8 cellular contexts compared by ENCODE assay signal in the genomic region with DNA sequence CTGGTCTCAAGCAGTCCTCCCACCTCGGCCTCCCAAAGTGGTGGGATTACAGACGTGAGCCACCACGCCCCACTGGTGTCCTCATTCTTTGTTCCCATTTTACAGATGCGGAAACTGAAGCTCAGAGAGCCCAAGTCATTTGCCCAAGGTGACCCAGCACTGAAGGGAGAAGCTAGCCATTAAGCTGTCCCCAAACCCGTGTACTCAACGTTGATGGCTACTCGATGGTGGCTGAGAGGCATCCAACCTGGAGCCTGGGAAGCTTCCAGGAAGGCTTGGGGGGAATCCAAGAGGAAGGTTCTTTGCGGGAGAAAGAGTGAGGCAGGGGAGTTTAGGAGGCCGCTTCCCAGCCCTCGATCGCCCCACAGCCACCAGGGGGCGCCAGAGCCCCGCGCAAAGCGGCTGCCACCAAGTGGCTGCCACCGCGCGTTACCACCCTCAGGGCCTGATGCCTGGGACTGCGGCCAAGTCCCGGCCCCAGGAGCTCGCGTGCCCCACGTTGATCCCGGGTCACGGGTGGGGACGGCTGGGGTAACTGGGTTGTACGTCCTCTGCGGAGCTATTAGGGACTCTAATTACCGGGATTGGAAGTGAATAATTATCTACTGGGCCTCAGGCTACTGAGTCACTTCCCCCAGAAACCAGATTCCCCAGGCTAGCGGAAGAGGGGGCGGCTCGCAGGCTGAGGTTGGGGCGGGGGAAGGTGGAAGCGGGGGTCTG. TPM values are rescaled to one million over a fixed set of nuclear protein-coding genes. Genes with fewer than 3 reads are reported as not detected.
DNase-seq lines count a peak whose midpoint lies in the region; ATAC-seq and TF ChIP-seq lines count a peak whose summit lies in the region.

No MANE protein-coding gene starts in this region.

- H3K27ac Mint-ChIP-seq in mesothelial cell of epicardium = no peak overlapping the region

- H3K27me3 Mint-ChIP-seq in mesothelial cell of epicardium (ENCODE audit: low read depth) = peaks cover 12% of the 10 kb centered on the region

- peak overlapping the region; percentile 55 for H3K4me3 Mint-ChIP-seq in mesothelial cell of epicardium

- in situ Hi-C loops in ACHN (cut with HindIII; ENCODE audit: low pct_ligation_motif_present, low pct_unique_long_range_greater_than_20kb, low sequenced_read_pairs) = no loop called here

- DNase-seq in ACHN = peak; percentile 90
- DNase-seq in NK-92 (lab: John Stamatoyannopoulos, UW; ENCODE audit: unreplicated experiment) = peak; percentile 7
- DNase-seq in activated CD8-positive, alpha-beta memory T cell treated with anti-CD3 and anti-CD28 coated beads for 4 hours (ENCODE audit: low read depth in 2 of 2) = peak; percentile 70 to 81
- DNase-seq in effector CD8-positive, alpha-beta T cell (lab: John Stamatoyannopoulos, UW) = peak; percentile 83
- peak; percentile 81 to 95 for DNase-seq in mesothelial cell of epicardium (ENCODE audit: low spot score in 2 of 2, unreplicated experiment in 2 of 2)
- DNase-seq in stimulated activated CD8-positive, alpha-beta memory T cell treated with anti-CD3 and anti-CD28 coated beads, Interleukin-15, amount 100 ng/mL, for 4 hours (ENCODE audit: low read depth in 2 of 2) = peak; percentile 68

- H3K9me3 Mint-ChIP-seq in mesothelial cell of epicardium = no peaks in the 10 kb centered on the region

- ATAC-seq in GM18867 (IDR thresholded peaks at IDR 0.05; ENCODE audit: unreplicated experiment) (peak; percentile 65), HG03520 (IDR thresholded peaks at IDR 0.05; ENCODE audit: unreplicated experiment) (peak; percentile 59)

- H3K4me1 Mint-ChIP-seq in mesothelial cell of epicardium = peaks cover 5% of the 10 kb centered on the region

- H3K36me3 Mint-ChIP-seq in mesothelial cell of epicardium = no peaks in the 10 kb centered on the region

- TF ChIP-seq CTCF in mesothelial cell of epicardium (IDR thresholded peaks at IDR 0.05; ENCODE audit: unreplicated experiment) = peak; percentile 95

RNA-seq across cellular contexts. Expression of gene SH2B3, which starts 8.8 kb away (rescaled TPM):
- total RNA-seq in mesothelial cell of epicardium = 1.6 to 2.1 TPM (median 1.7 TPM) in 3 replicates

RNA-seq across cellular contexts. Expression of gene PHETA1, which starts 28.0 kb away (rescaled TPM):
- total RNA-seq in mesothelial cell of epicardium = 13.8 to 18.2 TPM (median 16.1 TPM) in 3 replicates

Comparison
In these comparisons a context has a peak if more than half of its experiments do, and no peak if none do; other contexts are left out.
1. Peak in every context shown above with its lines: DNase-seq and ATAC-seq.
2. DNase-seq: peak in every context shown above with its lines; median percentile 90 in ACHN; 88 in mesothelial cell of epicardium; 83 in effector CD8-positive, alpha-beta T cell; 76 in activated CD8-positive, alpha-beta memory T cell treated with anti-CD3 and anti-CD28 coated beads for 4 hours; 68 in stimulated activated CD8-positive, alpha-beta memory T cell treated with anti-CD3 and anti-CD28 coated beads, Interleukin-15, amount 100 ng/mL, for 4 hours; 7 in NK-92.